In the genomic region with DNA sequence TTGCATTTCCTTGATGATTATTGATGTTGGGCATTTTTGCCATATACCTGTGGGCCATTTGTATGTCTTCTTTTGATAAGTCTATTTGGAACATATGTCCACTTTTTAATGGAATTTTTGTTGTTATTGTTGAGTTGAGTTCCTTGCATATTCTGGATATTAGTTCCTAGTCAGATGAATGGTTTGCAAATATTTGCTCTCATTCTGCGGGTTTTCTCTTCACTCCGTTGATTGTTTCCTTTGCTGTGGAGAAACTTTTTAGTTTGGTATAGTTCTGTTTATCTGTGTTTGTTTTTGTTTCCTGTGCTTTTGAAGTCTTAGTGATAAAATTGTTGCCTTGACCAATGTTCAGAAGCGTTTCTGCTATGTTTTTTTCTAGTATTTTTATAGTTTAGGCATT, we compare ENCODE assay signal across 34 cellular contexts.
"Had no signal": no experiment of that assay in that cellular context is flagged by ENCODE, and none has a peak within 500 bp of the region (broad histone marks: within the 10 kb centered on the region; RNA-seq: fewer than 3 reads in every experiment).

No MANE protein-coding gene starts in this region.

- H3K27me3 ChIP-seq: MG63 had no signal

- H3K4me3 ChIP-seq: MG63 had no signal

- DNase-seq: Karpas-422, Kasumi-1, MG63, MM.1S, MV-4-11, NCI-H1048, NCI-H1092, NCI-H1092 treated with DMSO at 0.1 percent for 48 hours, NCI-H1105, NCI-H1105 treated with DMSO at 0.1 percent for 48 hours, NCI-H1417, NCI-H1417 treated with DMSO at 0.1 percent for 48 hours, NCI-H1436, NCI-H1436 treated with DMSO at 0.1 percent for 48 hours, NCI-H146, NCI-H1694, NCI-H1694 treated with DMSO at 0.1 percent for 48 hours, NCI-H187, NCI-H187 treated with DMSO at 0.1 percent for 48 hours, NCI-H1930, NCI-H2029, NCI-H2029 treated with DMSO at 0.1 percent for 48 hours, NCI-H2081, NCI-H2081 treated with DMSO at 0.1 percent for 48 hours, NCI-H2171, NCI-H2171 treated with DMSO at 0.1 percent for 48 hours, NCI-H2227 treated with DMSO at 0.1 percent for 48 hours, NCI-H226, NCI-H345, NCI-H446, NCI-H446 treated with DMSO at 0.1 percent for 48 hours, NCI-H510A, NCI-H510A treated with DMSO at 0.1 percent for 48 hours, NCI-H524 had no signal
